In genomic region chr19:55178781-55179569, GRCh38 we compare ENCODE assay signal across 8 cellular contexts. TPM values are rescaled to one million over a fixed set of nuclear protein-coding genes. Genes with fewer than 3 reads are reported as not detected.
A peak's percentile ranks its signal among the peaks of the same experiment; 100 is the strongest.
DNase-seq lines count a peak whose midpoint lies in the region; ATAC-seq, FAIRE-seq and TF ChIP-seq lines count a peak whose summit lies in the region.

No MANE protein-coding gene starts in this region.

- no peaks in the 10 kb centered on the region for H3K9me3 Mint-ChIP-seq in activated naive CD4-positive, alpha-beta T cell treated with anti-CD3 and anti-CD28 coated beads, Interleukin-2, amount 50 U/mL, for 72 hours

- H3K27ac Mint-ChIP-seq in activated naive CD4-positive, alpha-beta T cell treated with anti-CD3 and anti-CD28 coated beads, Interleukin-2, amount 50 U/mL, for 72 hours: no peak overlapping the region

- DNase-seq in DMS153 treated with DMSO at 0.1 percent for 48 hours (lab: John Stamatoyannopoulos, UW; ENCODE audit: unreplicated experiment): peak; percentile 87
- DNase-seq in H4 (ENCODE audit: low spot score): peak; percentile 87
- DNase-seq in NAMALWA (ENCODE audit: low spot score): peak; percentile 97
- peak; percentile 75 to 90 for DNase-seq in activated naive CD4-positive, alpha-beta T cell treated with anti-CD3 and anti-CD28 coated beads, Interleukin-2, amount 50 U/mL, for 72 hours (ENCODE audit: low spot score in 2 of 2)
- peak; percentile 63 to 88 for DNase-seq in cardiac muscle cell (ENCODE audit: low read depth in 1 of 2, low spot score in 1 of 2)
- peak; percentile 81 for DNase-seq in putamen (ENCODE audit: low spot score)
- DNase-seq in urothelium cell line (ENCODE audit: low spot score): peak; percentile 90

- no peaks in the 10 kb centered on the region for H3K9me3 ChIP-seq in cardiac muscle cell (ENCODE audit: low read depth)

- H3K27ac ChIP-seq in cardiac muscle cell: no peak overlapping the region

- no peaks in the 10 kb centered on the region for H3K36me3 ChIP-seq in cardiac muscle cell

- FAIRE-seq in urothelium cell line (lab: Jason Lieb, UNC): no peak

- H3K4me3 ChIP-seq in cardiac muscle cell: peak overlapping the region; percentile 20

- H3K27me3 ChIP-seq in cardiac muscle cell: peaks cover 92% of the 10 kb centered on the region

- peak; percentile 85 for ATAC-seq in SK-N-SH treated with all-trans-retinoic acid at 6 μM for 48 hours
- ATAC-seq in activated naive CD4-positive, alpha-beta T cell treated with anti-CD3 and anti-CD28 coated beads, Interleukin-2, amount 50 U/mL, for 72 hours: peak; percentile 84 to 93

- no peak for TF ChIP-seq CTCF in cardiac muscle cell (IDR thresholded peaks at IDR 0.05; ENCODE audit: low read depth, low read length)

- no peaks in the 10 kb centered on the region for H3K36me3 Mint-ChIP-seq in activated naive CD4-positive, alpha-beta T cell treated with anti-CD3 and anti-CD28 coated beads, Interleukin-2, amount 50 U/mL, for 72 hours

- H3K4me1 ChIP-seq in cardiac muscle cell (ENCODE audit: low read depth): no peaks in the 10 kb centered on the region

TF ChIP-seq in SK-N-SH treated with all-trans-retinoic acid at 6 μM for 48 hours, 23 proteins besides CTCF, POLR2A, EP300 and RAD21:
- TF ChIP-seq PATZ1 (CRISPR knock-in tag; IDR thresholded peaks at IDR 0.05; ENCODE audit: borderline replicate concordance) (no peak), GLIS3 (CRISPR knock-in tag; IDR thresholded peaks at IDR 0.05) (no peak), TOX (CRISPR knock-in tag; IDR thresholded peaks at IDR 0.05; ENCODE audit: borderline replicate concordance) (no peak), POU6F1 (CRISPR knock-in tag; IDR thresholded peaks at IDR 0.05; ENCODE audit: borderline replicate concordance, low read depth) (no peak), ZNF70 (CRISPR knock-in tag; IDR thresholded peaks at IDR 0.05) (no peak), BACH2 (CRISPR knock-in tag; IDR thresholded peaks at IDR 0.05; ENCODE audit: borderline replicate concordance) (no peak), ZNF565 (CRISPR knock-in tag; conservative IDR thresholded peaks at IDR 0.05; ENCODE audit: low read depth) (no peak), RARB (CRISPR knock-in tag; IDR thresholded peaks at IDR 0.05) (no peak)
TF ChIP-seq in SK-N-SH treated with all-trans-retinoic acid at 6 μM for 48 hours: peak in this region for 0.

RNA-seq across cellular contexts. Expression of gene SYT5, which starts 1.1 kb away (rescaled TPM):
- total RNA-seq in H4 (2014; rRNA removed; shearing (Covaris generic)): 0.62 TPM in 1 of 2 replicates, not detected in the other
- total RNA-seq in activated naive CD4-positive, alpha-beta T cell treated with anti-CD3 and anti-CD28 coated beads, Interleukin-2, amount 50 U/mL, for 72 hours: not detected
- 0.12 and 0.53 TPM in 2 replicates for total RNA-seq in cardiac muscle cell
- polyA plus RNA-seq in cardiac muscle cell: not detected in 2 replicates

RNA-seq across cellular contexts. Expression of gene DNAAF3, which starts 12.6 kb away (rescaled TPM):
- 7.0 and 10.1 TPM in 2 replicates for total RNA-seq in H4 (2014; rRNA removed; shearing (Covaris generic))
- under 1 TPM; 0.55 to 0.95 TPM for total RNA-seq in activated naive CD4-positive, alpha-beta T cell treated with anti-CD3 and anti-CD28 coated beads, Interleukin-2, amount 50 U/mL, for 72 hours
- total RNA-seq in cardiac muscle cell: 3.2 and 3.5 TPM in 2 replicates
- polyA plus RNA-seq in cardiac muscle cell: 7.6 and 14.3 TPM in 2 replicates

RNA-seq across cellular contexts. Expression of gene TNNI3, which starts 21.4 kb away (rescaled TPM):
- total RNA-seq in H4 (2014; rRNA removed; shearing (Covaris generic)): not detected in 2 replicates
- total RNA-seq in activated naive CD4-positive, alpha-beta T cell treated with anti-CD3 and anti-CD28 coated beads, Interleukin-2, amount 50 U/mL, for 72 hours: not detected
- 64.5 and 78.6 TPM in 2 replicates for total RNA-seq in cardiac muscle cell
- 49.8 and 85.5 TPM in 2 replicates for polyA plus RNA-seq in cardiac muscle cell

RNA-seq across cellular contexts. Expression of gene TNNT1, which starts 30.0 kb away (rescaled TPM):
- total RNA-seq in H4 (2014; rRNA removed; shearing (Covaris generic)): 300 and 334 TPM in 2 replicates
- total RNA-seq in activated naive CD4-positive, alpha-beta T cell treated with anti-CD3 and anti-CD28 coated beads, Interleukin-2, amount 50 U/mL, for 72 hours: 1 to 10 TPM in 1 of 2 donors, not detected in 1; 1.3 TPM
- total RNA-seq in cardiac muscle cell: 16.1 and 25.0 TPM in 2 replicates
- 34.7 and 35.5 TPM in 2 replicates for polyA plus RNA-seq in cardiac muscle cell

RNA-seq across cellular contexts. Expression of gene PTPRH, which starts 30.3 kb away (rescaled TPM):
- total RNA-seq in H4 (2014; rRNA removed; shearing (Covaris generic)): 3.8 and 5.5 TPM in 2 replicates
- under 1 TPM in 1 of 2 donors, not detected in 1; 0.19 TPM for total RNA-seq in activated naive CD4-positive, alpha-beta T cell treated with anti-CD3 and anti-CD28 coated beads, Interleukin-2, amount 50 U/mL, for 72 hours
- total RNA-seq in cardiac muscle cell: 3.0 and 6.9 TPM in 2 replicates
- 2.3 TPM in 2 replicates for polyA plus RNA-seq in cardiac muscle cell

Comparison
In these comparisons a context has a peak if more than half of its experiments do, and no peak if none do; other contexts are left out.
1. RNA of gene TNNI3, which starts 21.4 kb away (total RNA-seq): 64.5 to 78.6 TPM in cardiac muscle cell; not detected in activated naive CD4-positive, alpha-beta T cell treated with anti-CD3 and anti-CD28 coated beads, Interleukin-2, amount 50 U/mL, for 72 hours and not detected in H4; every median in the first group is over 10 times any median in the second.
2. Peak in every context shown above with its lines, with median percentiles within 50 percentile points of each other: DNase-seq.